Comparison of ENCODE assay signal across 12 cellular contexts in genomic region chr4:138348055-138348454, GRCh38.
DNase-seq lines count a peak whose midpoint lies in the region; ATAC-seq, FAIRE-seq and TF ChIP-seq lines count a peak whose summit lies in the region.
"Had no signal": no experiment of that assay in that cellular context is flagged by ENCODE, and none has a peak within 500 bp of the region (broad histone marks: within the 10 kb centered on the region; RNA-seq: fewer than 3 reads in every experiment).

No MANE protein-coding gene starts in this region.

- no peak overlapping the region for H3K4me3 ChIP-seq in endothelial cell of umbilical vein (replicated peaks in 1 of 3; ENCODE audit: insufficient read depth in 1 of 3, low read depth in 1 of 3, low read length in 3 of 3)
- H3K4me3 ChIP-seq in heart left ventricle = no peak overlapping the region
- H3K4me3 ChIP-seq: esophagus muscularis mucosa had no signal

- H3K4me1 ChIP-seq in endothelial cell of umbilical vein (ENCODE audit: control insufficient read depth, extremely low read depth, insufficient read depth, low read length) = peaks cover 12% of the 10 kb centered on the region
- H3K4me1 ChIP-seq in heart left ventricle = no peaks in the 10 kb centered on the region
- H3K4me1 ChIP-seq: esophagus muscularis mucosa had no signal

- H3K36me3 ChIP-seq in endothelial cell of umbilical vein (ENCODE audit: control insufficient read depth in 2 of 2, extremely low read depth in 1 of 2, insufficient read depth in 2 of 2, low read length in 2 of 2) = no peaks in the 10 kb centered on the region
- H3K36me3 ChIP-seq in heart left ventricle = no peaks in the 10 kb centered on the region
- H3K36me3 ChIP-seq: esophagus muscularis mucosa had no signal

- DNase-seq in ELR (ENCODE audit: low read depth) (peak; percentile 69), HT-29 (ENCODE audit: low spot score) (peak; percentile 83), endothelial cell of umbilical vein (ENCODE audit: low read depth, low spot score) (peak; percentile 23), CD14-positive monocyte (ENCODE audit: low spot score) (no peak), NCI-H526 (lab: John Stamatoyannopoulos, UW) (no peak), heart left ventricle (no peak), NCI-H1048 (lab: John Stamatoyannopoulos, UW) (no peak)
- DNase-seq: activated CD4-positive, alpha-beta T cell treated with anti-CD3 and anti-CD28 coated beads for 36 hours; activated naive CD8-positive, alpha-beta T cell treated with anti-CD3 and anti-CD28 coated beads for 36 hours had no signal

- intact Hi-C loops in endothelial cell of umbilical vein (cut with micrococcal nuclease) = no loop called here
- intact Hi-C loops in CD14-positive monocyte (cut with micrococcal nuclease) = no loop called here
- intact Hi-C loops in heart left ventricle (cut with DNase I) = no loop called here

- POLR2A ChIA-PET in endothelial cell of umbilical vein (lab: Charles Lee) = no interaction called here

- ATAC-seq in GM21786 (IDR thresholded peaks at IDR 0.05; ENCODE audit: unreplicated experiment) (peak; percentile 75), heart left ventricle (no peak)
- ATAC-seq: activated CD4-positive, alpha-beta T cell treated with anti-CD3 and anti-CD28 coated beads for 36 hours had no signal

- H3K27me3 ChIP-seq in endothelial cell of umbilical vein (ENCODE audit: control insufficient read depth in 2 of 2, insufficient read depth in 2 of 2, low read length in 2 of 2) (no peaks in the 10 kb centered on the region), heart left ventricle (no peaks in the 10 kb centered on the region)
- H3K27me3 ChIP-seq: esophagus muscularis mucosa had no signal

- TF ChIP-seq CTCF in endothelial cell of umbilical vein (IDR thresholded peaks at IDR 0.05; ENCODE audit: extremely low read depth in 1 of 2, insufficient read depth in 1 of 2, low read depth in 1 of 2, low read length in 2 of 2) = no peak
- no peak for TF ChIP-seq CTCF in CD14-positive monocyte (IDR thresholded peaks at IDR 0.05)
- no peak for TF ChIP-seq CTCF in heart left ventricle (IDR thresholded peaks at IDR 0.05)

- no peak overlapping the region for H3K4me3 Mint-ChIP-seq in CD14-positive monocyte
- H3K4me3 Mint-ChIP-seq: activated CD4-positive, alpha-beta T cell treated with anti-CD3 and anti-CD28 coated beads for 36 hours; activated naive CD8-positive, alpha-beta T cell treated with anti-CD3 and anti-CD28 coated beads for 36 hours had no signal

- H4K20me1 ChIP-seq in endothelial cell of umbilical vein (replicated peaks; ENCODE audit: control insufficient read depth, extremely low read depth, insufficient read depth, low read length) = no peaks in the 10 kb centered on the region

- BruUV-seq in endothelial cell of umbilical vein (replicated peaks; lab: Mats Ljungman, UMichigan) = no TSS peak

- H3K4me2 ChIP-seq in endothelial cell of umbilical vein (ENCODE audit: insufficient read depth, low read length) = no peak overlapping the region

- 46 to 66% (median 56%) methylated on average over 3 of the region's 3 CpGs for WGBS in heart left ventricle, 4 donors

- dilution Hi-C loops in endothelial cell of umbilical vein (cut with MboI; ENCODE audit: extremely low pct_ligation_motif_present, low sequenced_read_pairs) = no loop called here

- peaks cover 9% of the 10 kb centered on the region for H3K4me1 Mint-ChIP-seq in CD14-positive monocyte
- H3K4me1 Mint-ChIP-seq: activated CD4-positive, alpha-beta T cell treated with anti-CD3 and anti-CD28 coated beads for 36 hours had no signal

- no peaks in the 10 kb centered on the region for H3K27me3 Mint-ChIP-seq in CD14-positive monocyte (ENCODE audit: low read depth in 3 of 3)
- H3K27me3 Mint-ChIP-seq: activated CD4-positive, alpha-beta T cell treated with anti-CD3 and anti-CD28 coated beads for 36 hours had no signal

- CTCF ChIA-PET in endothelial cell of umbilical vein (lab: Charles Lee) = interaction anchor here (1.2 to 1.4 kb wide), 2 partner anchors 13 to 21 kb away, joined by 3 to 4 read pairs; no protein-coding TSS in a partner anchor

- H3K36me3 Mint-ChIP-seq in CD14-positive monocyte = no peaks in the 10 kb centered on the region
- H3K36me3 Mint-ChIP-seq: activated naive CD8-positive, alpha-beta T cell treated with anti-CD3 and anti-CD28 coated beads for 36 hours had no signal

- H3K27ac ChIP-seq in endothelial cell of umbilical vein (ENCODE audit: insufficient read depth, low read depth, low read length) (peak overlapping the region; percentile 12), heart left ventricle (no peak overlapping the region)
- H3K27ac ChIP-seq: esophagus muscularis mucosa had no signal

- no peaks in the 10 kb centered on the region for H3K79me2 ChIP-seq in endothelial cell of umbilical vein (ENCODE audit: control insufficient read depth, insufficient read depth, low read length)

- no peaks in the 10 kb centered on the region for H3K9me1 ChIP-seq in endothelial cell of umbilical vein (replicated peaks; ENCODE audit: control insufficient read depth, extremely low read depth, insufficient read depth, low read length)

- peak overlapping the region; percentile 12 for H2AFZ ChIP-seq in endothelial cell of umbilical vein (ENCODE audit: low read depth, low read length)

- TF ChIP-seq POLR2A in endothelial cell of umbilical vein (IDR thresholded peaks at IDR 0.05; ENCODE audit: low read depth, low read length) = no peak
- no peak for TF ChIP-seq POLR2A in heart left ventricle (IDR thresholded peaks at IDR 0.05)

- peaks cover 0 to 6% (median 2%) of the 10 kb centered on the region in 7 donors for H3K9me3 Mint-ChIP-seq in CD14-positive monocyte

- FAIRE-seq in endothelial cell of umbilical vein (lab: Jason Lieb, UNC) = peak; percentile 72
- FAIRE-seq: D721Med had no signal

- peak overlapping the region in 1 of 7 donors; percentile 16 for H3K27ac Mint-ChIP-seq in CD14-positive monocyte
- H3K27ac Mint-ChIP-seq: activated CD4-positive, alpha-beta T cell treated with anti-CD3 and anti-CD28 coated beads for 36 hours; activated naive CD8-positive, alpha-beta T cell treated with anti-CD3 and anti-CD28 coated beads for 36 hours had no signal

- H3K9ac ChIP-seq in endothelial cell of umbilical vein (replicated peaks; ENCODE audit: extremely low read depth, insufficient read depth, low read length) = no peak overlapping the region

- H3K9me3 ChIP-seq in endothelial cell of umbilical vein (replicated peaks; ENCODE audit: control insufficient read depth, insufficient read depth, low read length) (no peaks in the 10 kb centered on the region), heart left ventricle (peaks cover 0 to 18% (median 0%) of the 10 kb centered on the region in 12 donors)
- H3K9me3 ChIP-seq: esophagus muscularis mucosa had no signal

TF ChIP-seq in endothelial cell of umbilical vein, 7 proteins besides CTCF, POLR2A, EP300 and RAD21:
- TF ChIP-seq POLR2AphosphoS5 (IDR thresholded peaks at IDR 0.05; ENCODE audit: insufficient read depth, low read depth, low read length) (peak; percentile 43), FOS (IDR thresholded peaks at IDR 0.05; ENCODE audit: borderline replicate concordance, insufficient read depth, low read length) (peak; percentile 82), JUN (IDR thresholded peaks at IDR 0.05; ENCODE audit: borderline replicate concordance, insufficient read depth, insufficient read length, low read depth) (peak; percentile 11), EZH2 (IDR thresholded peaks at IDR 0.05; ENCODE audit: borderline replicate concordance, low read depth, low read length, severe bottlenecking) (no peak)

Comparison
In these comparisons a context has a peak if more than half of its experiments do, and no peak if none do; other contexts are left out.
1. DNase-seq: peak in ELR (single experiment), HT-29 (single experiment) and endothelial cell of umbilical vein (single experiment); none in CD14-positive monocyte (single experiment), NCI-H526 (0 of 2), heart left ventricle (0 of 5) and NCI-H1048 (single experiment).